In genomic region chr3:25782636-25782937, GRCh38 we compare ENCODE assay signal across 8 cellular contexts. TPM values are rescaled to one million over a fixed set of nuclear protein-coding genes. Genes with fewer than 3 reads are reported as not detected.
DNase-seq lines count a peak whose midpoint lies in the region; ATAC-seq and TF ChIP-seq lines count a peak whose summit lies in the region.

No MANE protein-coding gene starts in this region.

- intact Hi-C loops in esophagus squamous epithelium (cut with DNase I), result loop anchor here (5.0 kb wide), 1 partner anchor 120 kb away; the partner anchor contains the start of gene TOP2B

- H3K9ac ChIP-seq in DND-41 (ENCODE audit: low read depth, low read length), result peak overlapping the region; percentile 83

- peak overlapping the region; percentile 82 for H3K4me2 ChIP-seq in DND-41 (ENCODE audit: insufficient read depth, low read length)

- 0 to 1% methylated on average over 14 of the region's 14 CpGs for WGBS in esophagus squamous epithelium, 2 donors

- peaks cover 2% of the 10 kb centered on the region for H3K9me3 Mint-ChIP-seq in progenitor cell of endocrine pancreas (ENCODE audit: low read depth)

- peaks cover 8% of the 10 kb centered on the region for H4K20me1 ChIP-seq in DND-41 (ENCODE audit: insufficient read depth, low read length)

- TF ChIP-seq CTCF in DND-41 (IDR thresholded peaks at IDR 0.05; ENCODE audit: borderline replicate concordance, extremely low read depth, low read length, poor library complexity, severe bottlenecking), result no peak
- TF ChIP-seq CTCF in RWPE2 (IDR thresholded peaks at IDR 0.05; ENCODE audit: poor library complexity, severe bottlenecking), result no peak
- TF ChIP-seq CTCF in esophagus squamous epithelium (IDR thresholded peaks at IDR 0.05), result no peak
- TF ChIP-seq CTCF in progenitor cell of endocrine pancreas (IDR thresholded peaks at IDR 0.05; ENCODE audit: unreplicated experiment), result no peak

- H3K4me1 ChIP-seq in DND-41 (ENCODE audit: insufficient read depth, low read length) (peaks cover 38% of the 10 kb centered on the region), RWPE2 (ENCODE audit: insufficient read depth, poor library complexity, severe bottlenecking) (peaks cover 5% of the 10 kb centered on the region), esophagus squamous epithelium (peaks cover 0 to 27% (median 8%) of the 10 kb centered on the region in 3 donors)

- H3K27me3 ChIP-seq in DND-41 (ENCODE audit: insufficient read depth, low read length, poor library complexity) (no peaks in the 10 kb centered on the region), RWPE2 (ENCODE audit: insufficient read depth, poor library complexity, severe bottlenecking) (no peaks in the 10 kb centered on the region), esophagus squamous epithelium (no peaks in the 10 kb centered on the region)

- no peaks in the 10 kb centered on the region for H3K27me3 Mint-ChIP-seq in progenitor cell of endocrine pancreas

- H3K36me3 ChIP-seq in DND-41 (ENCODE audit: insufficient read depth, low read length) (peaks cover 20% of the 10 kb centered on the region), RWPE2 (ENCODE audit: low read depth) (peaks cover 8% of the 10 kb centered on the region), esophagus squamous epithelium (peaks cover 0 to 8% (median 0%) of the 10 kb centered on the region in 3 donors)

- peaks cover 55% of the 10 kb centered on the region for H3K79me2 ChIP-seq in DND-41 (ENCODE audit: insufficient read depth, low read length)

- no peaks in the 10 kb centered on the region for H3K9me3 ChIP-seq in DND-41 (ENCODE audit: insufficient read depth, low read length, severe bottlenecking)
- H3K9me3 ChIP-seq in RWPE2 (ENCODE audit: severe bottlenecking), result no peaks in the 10 kb centered on the region
- H3K9me3 ChIP-seq in esophagus squamous epithelium, result no peaks in the 10 kb centered on the region

- H3K36me3 Mint-ChIP-seq in progenitor cell of endocrine pancreas (ENCODE audit: insufficient read depth), result peaks cover 8% of the 10 kb centered on the region

- ATAC-seq in DND-41 (ENCODE audit: insufficient read depth, low read depth), result no peak
- ATAC-seq in RWPE2 (ENCODE audit: low read depth), result no peak
- ATAC-seq in GM21825 (IDR thresholded peaks at IDR 0.05; ENCODE audit: unreplicated experiment), result no peak

- peak overlapping the region; percentile 91 for H3K27ac ChIP-seq in DND-41 (ENCODE audit: low read length)
- peak overlapping the region; percentile 41 for H3K27ac ChIP-seq in RWPE2 (ENCODE audit: poor library complexity, severe bottlenecking)
- H3K27ac ChIP-seq in esophagus squamous epithelium, result peak overlapping the region; percentile 90 to 95 (median 92)

- H2AFZ ChIP-seq in DND-41 (ENCODE audit: low read depth, low read length), result peak overlapping the region; percentile 81

- H3K27ac Mint-ChIP-seq in progenitor cell of endocrine pancreas, result peak overlapping the region; percentile 76

- DNase-seq in DND-41 (no peak), RWPE2 (ENCODE audit: low spot score) (no peak), esophagus squamous epithelium (lab: John Stamatoyannopoulos, UW) (no peak), progenitor cell of endocrine pancreas (ENCODE audit: low spot score, unreplicated experiment) (no peak), cerebellum (ENCODE audit: low spot score) (no peak), DMS79 treated with DMSO at 0.1 percent for 48 hours (lab: John Stamatoyannopoulos, UW) (no peak)
- no peak for DNase-seq in effector CD8-positive, alpha-beta T cell (lab: John Stamatoyannopoulos, UW)

- H3K4me3 ChIP-seq in DND-41 (ENCODE audit: low read depth in 1 of 2, low read length in 2 of 2), result peak overlapping the region; percentile 42 to 60; a peak in 3 of 4 replicates
- peak overlapping the region; percentile 94 for H3K4me3 ChIP-seq in RWPE2 (ENCODE audit: severe bottlenecking)
- peak overlapping the region; percentile 89 to 98 (median 93) for H3K4me3 ChIP-seq in esophagus squamous epithelium

- peaks cover 16% of the 10 kb centered on the region for H3K4me1 Mint-ChIP-seq in progenitor cell of endocrine pancreas (ENCODE audit: low read depth)

- peak overlapping the region; percentile 85 for H3K4me3 Mint-ChIP-seq in progenitor cell of endocrine pancreas (ENCODE audit: low read depth)

- TF ChIP-seq POLR2A in esophagus squamous epithelium (IDR thresholded peaks at IDR 0.05), result no peak

RNA-seq across cellular contexts. Expression of gene NGLY1, which starts 0.7 kb away (rescaled TPM):
- 10 to 100 TPM; 21.3 to 33.8 (median 30.1) TPM for total RNA-seq in esophagus squamous epithelium
- total RNA-seq in progenitor cell of endocrine pancreas, result 43.9 and 44.5 TPM in 2 replicates
- 46.4 TPM for total RNA-seq in cerebellum

RNA-seq across cellular contexts. Expression of gene OXSM, which starts 7.3 kb away (rescaled TPM):
- total RNA-seq in esophagus squamous epithelium (10 to 100 TPM in 1 of 4 donors, 1 to 10 TPM in 3; 7.7 to 17.0 (median 8.9) TPM), progenitor cell of endocrine pancreas (12.5 and 14.3 TPM in 2 replicates), cerebellum (9.0 TPM)

Comparison
In these comparisons a context has a peak if more than half of its experiments do, and no peak if none do; other contexts are left out.
1. H3K27ac ChIP-seq: peak in every context shown above with its lines; median percentile 92 in esophagus squamous epithelium; 91 in DND-41; 41 in RWPE2.